7 cellular contexts compared by ENCODE assay signal in genomic region chr12:59149995-59150642, GRCh38.
DNase-seq lines count a peak whose midpoint lies in the region; ATAC-seq and TF ChIP-seq lines count a peak whose summit lies in the region.

No MANE protein-coding gene starts in this region.

- TF ChIP-seq CTCF in HL-60 (IDR thresholded peaks at IDR 0.05; ENCODE audit: insufficient read depth, low read length) (peak; percentile 87), stomach (IDR thresholded peaks at IDR 0.05) (peak in 5 of 7 experiments; percentile 68 to 98 (median 84))

- TF ChIP-seq EP300 in stomach (IDR thresholded peaks at IDR 0.05) = no peak

- H3K9me3 ChIP-seq in iPS DF 6.9 (ENCODE audit: control insufficient read depth, insufficient read depth, low read length) (no peaks in the 10 kb centered on the region), stomach (peaks cover 0 to 5% (median 0%) of the 10 kb centered on the region in 4 donors)

- TF ChIP-seq POLR2A in stomach (IDR thresholded peaks at IDR 0.05) = no peak

- H3K36me3 ChIP-seq in iPS DF 6.9 (ENCODE audit: control insufficient read depth, insufficient read depth, low read length) (no peaks in the 10 kb centered on the region), stomach (no peaks in the 10 kb centered on the region)

- H3K4me1 ChIP-seq in iPS DF 6.9 (ENCODE audit: control insufficient read depth, insufficient read depth, low read length) (no peaks in the 10 kb centered on the region), stomach (no peaks in the 10 kb centered on the region)

- ATAC-seq in GM21528 (IDR thresholded peaks at IDR 0.05; ENCODE audit: low FRiP score, unreplicated experiment) = peak; percentile 100

- intact Hi-C loops in stomach (cut with DNase I; ENCODE audit: low total_unique reads) = no loop called here

- no peak overlapping the region for H3K27ac ChIP-seq in HL-60 (replicated peaks)
- H3K27ac ChIP-seq in iPS DF 6.9 (ENCODE audit: low read length) = no peak overlapping the region
- no peak overlapping the region for H3K27ac ChIP-seq in stomach

- no CpG with 5 or more reads among the region's 2 CpGs for WGBS in iPS DF 6.9 (ENCODE audit: insufficient coverage, insufficient read length)
- 50 to 54% (median 52%) methylated on average over 2 of the region's 2 CpGs for WGBS in stomach, 5 donors

- H3K4me3 ChIP-seq in HL-60 (replicated peaks; ENCODE audit: insufficient read depth, low read length) = no peak overlapping the region
- H3K4me3 ChIP-seq in iPS DF 6.9 (ENCODE audit: low read length) = no peak overlapping the region
- H3K4me3 ChIP-seq in stomach = no peak overlapping the region

- DNase-seq in GM04504 (ENCODE audit: low read depth) (peak; percentile 58), HL-60 (ENCODE audit: low read depth in 1 of 2, low spot score in 1 of 2) (peak; percentile 7 to 52), NCI-H748 (lab: John Stamatoyannopoulos, UW; ENCODE audit: unreplicated experiment) (peak; percentile 93), astrocyte of the hippocampus (ENCODE audit: low read depth, low spot score) (peak; percentile 67), iPS DF 6.9 (ENCODE audit: low read depth, low spot score) (peak; percentile 58), stomach (no peak)

- H3K27me3 ChIP-seq in HL-60 (ENCODE audit: insufficient read depth, poor library complexity, severe bottlenecking) = no peaks in the 10 kb centered on the region
- no peaks in the 10 kb centered on the region for H3K27me3 ChIP-seq in iPS DF 6.9 (ENCODE audit: control insufficient read depth, insufficient read depth, low read length)
- H3K27me3 ChIP-seq in stomach = no peaks in the 10 kb centered on the region
